In genomic region chr4:87943660-87944149, GRCh38 we compare ENCODE assay signal across 29 cellular contexts. TPM values are rescaled to one million over a fixed set of nuclear protein-coding genes. Genes with fewer than 3 reads are reported as not detected.
"Had no signal": no experiment of that assay in that cellular context is flagged by ENCODE, and none has a peak within 500 bp of the region (broad histone marks: within the 10 kb centered on the region; RNA-seq: fewer than 3 reads in every experiment).

No MANE protein-coding gene starts in this region.

- H3K27ac Mint-ChIP-seq: dendritic cell treated with granulocyte-macrophage colony-stimulating factor and Interleukin-4, amounts not matched to agents 40 ng/mL and 50 ng/mL, for 4 days; effector memory CD8-positive, alpha-beta T cell; endodermal cell had no signal

- H3K27ac ChIP-seq: colonic mucosa, coronary artery, dorsolateral prefrontal cortex, epithelial cell of prostate, esophagus muscularis mucosa, esophagus squamous epithelium, foreskin keratinocyte, gastrocnemius medialis, gastroesophageal sphincter, heart left ventricle, heart right ventricle had no signal

- H3K27me3 ChIP-seq: colonic mucosa, dorsolateral prefrontal cortex, esophagus muscularis mucosa, esophagus squamous epithelium, foreskin keratinocyte, gastrocnemius medialis, gastroesophageal sphincter, heart left ventricle, heart right ventricle had no signal

- FAIRE-seq: endometrium, endothelial cell of umbilical vein, frontal cortex had no signal

- H3K9me3 ChIP-seq: colonic mucosa, esophagus muscularis mucosa, esophagus squamous epithelium, gastrocnemius medialis, gastroesophageal sphincter, heart left ventricle, heart right ventricle had no signal

- H3K27me3 Mint-ChIP-seq: dendritic cell treated with granulocyte-macrophage colony-stimulating factor and Interleukin-4, amounts not matched to agents 40 ng/mL and 50 ng/mL, for 4 days had no signal

- ATAC-seq: effector memory CD8-positive, alpha-beta T cell; esophagus mucosa; foreskin keratinocyte; gastrocnemius medialis; gastroesophageal sphincter; heart left ventricle; heart right ventricle had no signal

- H3K4me3 ChIP-seq: colonic mucosa, coronary artery, dorsolateral prefrontal cortex, esophagus muscularis mucosa, esophagus squamous epithelium, gastrocnemius medialis, gastroesophageal sphincter, heart left ventricle, heart right ventricle had no signal

- H3K9me3 Mint-ChIP-seq: dendritic cell treated with granulocyte-macrophage colony-stimulating factor and Interleukin-4, amounts not matched to agents 40 ng/mL and 50 ng/mL, for 4 days; effector memory CD8-positive, alpha-beta T cell had no signal

- H3K36me3 ChIP-seq: colonic mucosa, esophagus muscularis mucosa, esophagus squamous epithelium, gastrocnemius medialis, gastroesophageal sphincter, heart left ventricle, heart right ventricle had no signal

- DNase-seq: colonic mucosa; cortex of kidney; dermis blood vessel endothelial cell; dorsolateral prefrontal cortex; effector CD4-positive, alpha-beta T cell; effector CD8-positive, alpha-beta T cell; effector memory CD4-positive, alpha-beta T cell; effector memory CD8-positive, alpha-beta T cell; endodermal cell; erythroblast; esophagus squamous epithelium; foreskin fibroblast; foreskin keratinocyte; foreskin melanocyte; gastrocnemius medialis; glutamatergic neuron; head of caudate nucleus; heart left ventricle; heart right ventricle had no signal

- H3K4me3 Mint-ChIP-seq: dendritic cell treated with granulocyte-macrophage colony-stimulating factor and Interleukin-4, amounts not matched to agents 40 ng/mL and 50 ng/mL, for 4 days; effector memory CD8-positive, alpha-beta T cell; endodermal cell had no signal

- H3K4me1 ChIP-seq: colonic mucosa, esophagus muscularis mucosa, foreskin keratinocyte, gastrocnemius medialis, gastroesophageal sphincter, heart left ventricle had no signal

RNA-seq across cellular contexts. Expression of gene SPP1, which starts 31.8 kb away (rescaled TPM):
- total RNA-seq: dermis microvascular lymphatic vessel endothelial cell, endothelial cell of umbilical vein had no signal
- polyA plus RNA-seq: endothelial cell of umbilical vein had no signal
